Comparison of ENCODE assay signal across 15 cellular contexts in the genomic region with DNA sequence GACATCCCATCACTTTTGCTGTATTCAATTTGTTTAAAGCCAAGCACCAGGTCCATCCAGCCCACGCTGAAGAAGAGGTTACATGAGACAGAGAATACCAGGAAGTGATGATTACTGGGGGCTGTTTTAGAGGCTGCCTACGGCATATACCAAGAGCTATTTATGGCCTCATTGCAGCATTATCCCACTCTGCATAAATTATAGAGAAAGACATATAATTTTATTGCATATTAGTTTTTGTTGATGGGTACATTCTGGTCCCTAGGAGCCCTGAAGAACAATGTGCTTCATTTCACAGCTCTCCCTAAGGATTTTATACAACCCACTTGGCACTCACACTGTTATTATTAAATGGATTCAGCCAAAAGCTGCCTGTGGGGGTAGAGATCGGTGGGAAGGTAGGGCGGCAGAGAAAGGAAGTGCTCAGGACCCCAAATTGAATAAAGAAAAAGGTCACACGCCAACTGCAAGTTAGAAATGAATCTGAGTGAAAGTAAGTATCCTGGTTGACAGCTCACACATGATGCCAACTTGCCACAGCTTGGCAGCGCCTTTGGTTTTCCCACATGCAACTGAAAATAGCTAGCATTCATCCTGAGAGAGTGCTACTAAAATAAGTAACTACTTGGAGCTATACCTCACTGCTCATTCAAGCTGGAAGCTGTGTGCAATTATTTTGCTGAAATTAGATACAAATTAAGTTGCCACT.
DNase-seq lines count a peak whose midpoint lies in the region; ATAC-seq, FAIRE-seq and TF ChIP-seq lines count a peak whose summit lies in the region.
"Had no signal": no experiment of that assay in that cellular context is flagged by ENCODE, and none has a peak within 500 bp of the region (broad histone marks: within the 10 kb centered on the region; RNA-seq: fewer than 3 reads in every experiment).

No MANE protein-coding gene starts in this region.

- POLR2A ChIA-PET in GM12878 (lab: Charles Lee) = interaction anchor here (0.5 to 1.1 kb wide), 6 partner anchors 9 to 410 kb away, joined by 3 to 6 read pairs (median 4); no protein-coding TSS in a partner anchor

- no peak for DNase-seq in activated T-cell treated with anti-CD3 and anti-CD28 coated beads, Interleukin-2, amount 50 U/mL, for 24 hours
- no peak for DNase-seq in activated T-cell treated with anti-CD3 and anti-CD28 coated beads, Interleukin-2, amount 50 U/mL, for 4 hours
- DNase-seq in GM12878 (ENCODE audit: low read depth, low spot score) (no peak), keratinocyte (ENCODE audit: low read depth, low spot score) (no peak), stomach (no peak), Karpas-422 (no peak), left colon (no peak), NCI-H69 (lab: John Stamatoyannopoulos, UW) (no peak)
- DNase-seq: activated CD4-positive, alpha-beta T cell treated with anti-CD3 and anti-CD28 coated beads, Interleukin-2, amount 50 U/mL, for 1 hour; adrenal gland; DMS79; NCI-H526; SW 1271 had no signal

- TF ChIP-seq CTCF in GM12878 (IDR thresholded peaks at IDR 0.05 in 2 of 3, conservative IDR thresholded peaks at IDR 0.05 in 1 of 3; ENCODE audit: control insufficient read depth in 2 of 3, extremely low read depth in 1 of 3, insufficient read depth in 1 of 3, low read depth in 3 of 3, low read length in 3 of 3) (no peak), keratinocyte (optimal IDR thresholded peaks at IDR 0.05 in 1 of 3, IDR thresholded peaks at IDR 0.05 in 1 of 3, conservative IDR thresholded peaks at IDR 0.05 in 1 of 3; ENCODE audit: extremely low read depth in 1 of 3, insufficient read depth in 2 of 3, low read length in 3 of 3) (no peak), stomach (IDR thresholded peaks at IDR 0.05) (no peak)

- no peak for TF ChIP-seq POLR2A in GM12878 (IDR thresholded peaks at IDR 0.05; ENCODE audit: low read depth, low read length)
- no peak for TF ChIP-seq POLR2A in stomach (IDR thresholded peaks at IDR 0.05)

- BruUV-seq in GM12878 (replicated peaks; lab: Mats Ljungman, UMichigan) = no TSS peak

- H3K27ac Mint-ChIP-seq in activated T-cell treated with anti-CD3 and anti-CD28 coated beads, Interleukin-2, amount 50 U/mL, for 24 hours = peak overlapping the region; percentile 10
- H3K27ac Mint-ChIP-seq: neural progenitor cell had no signal

- H3K9me1 ChIP-seq in keratinocyte (ENCODE audit: control insufficient read depth, extremely low read depth, insufficient read depth, low read length) = no peaks in the 10 kb centered on the region

- in situ Hi-C loops in GM12878 (cut with MboI) = no loop called here

- no peak for TF ChIP-seq EP300 in GM12878 (IDR thresholded peaks at IDR 0.05; ENCODE audit: borderline replicate concordance in 1 of 2, control insufficient read depth in 1 of 2, low read depth in 2 of 2, low read length in 2 of 2)
- no peak for TF ChIP-seq EP300 in stomach (IDR thresholded peaks at IDR 0.05)

- H4K20me1 ChIP-seq in GM12878 (ENCODE audit: control insufficient read depth, insufficient read depth) = no peaks in the 10 kb centered on the region
- no peaks in the 10 kb centered on the region for H4K20me1 ChIP-seq in keratinocyte (ENCODE audit: control insufficient read depth, extremely low read depth, insufficient read depth, low read length)
- no peaks in the 10 kb centered on the region for H4K20me1 ChIP-seq in Karpas-422 (ENCODE audit: insufficient read depth, low read depth, low read length)

- no peaks in the 10 kb centered on the region for H3K27me3 ChIP-seq in GM12878 (replicated peaks in 1 of 2; ENCODE audit: control insufficient read depth in 2 of 2, insufficient read depth in 2 of 2, low read length in 1 of 2)
- H3K27me3 ChIP-seq in keratinocyte (ENCODE audit: control insufficient read depth, extremely low read depth, insufficient read depth, low read length) = no peaks in the 10 kb centered on the region
- H3K27me3 ChIP-seq in stomach = no peaks in the 10 kb centered on the region
- no peaks in the 10 kb centered on the region for H3K27me3 ChIP-seq in Karpas-422 (ENCODE audit: low read length)
- H3K27me3 ChIP-seq: adrenal gland had no signal

- WGBS in GM12878 (ENCODE audit: insufficient coverage, insufficient replicate concordance, low lambda C conversion rate, missing lambda C conversion rate) = 34% methylated on average over 6 of the region's 6 CpGs
- 67 to 92% (median 84%) methylated on average over 6 of the region's 6 CpGs for WGBS in stomach, 5 donors

- RAD21 ChIA-PET in GM12878 (lab: Charles Lee; ENCODE audit: unreplicated experiment) = interaction anchor here (1.0 to 12.0 kb wide), 8 partner anchors 19 to 532 kb away, joined by 3 to 153 read pairs (median 8); no protein-coding TSS in a partner anchor

- no peak overlapping the region for H3K4me3 ChIP-seq in GM12878
- H3K4me3 ChIP-seq in keratinocyte (ENCODE audit: control insufficient read depth in 2 of 3, extremely low read depth in 1 of 3, insufficient read depth in 2 of 3, low read depth in 1 of 3, low read length in 3 of 3) = no peak overlapping the region
- H3K4me3 ChIP-seq in stomach = no peak overlapping the region
- H3K4me3 ChIP-seq in Karpas-422 (ENCODE audit: low read length) = no peak overlapping the region
- H3K4me3 ChIP-seq: adrenal gland, neural progenitor cell had no signal

- peaks cover 5% of the 10 kb centered on the region for H3K79me2 ChIP-seq in GM12878 (ENCODE audit: control insufficient read depth, insufficient read depth, low read length)
- no peaks in the 10 kb centered on the region for H3K79me2 ChIP-seq in keratinocyte (ENCODE audit: control insufficient read depth, insufficient read depth, low read length)
- H3K79me2 ChIP-seq in Karpas-422 (ENCODE audit: low read length) = no peaks in the 10 kb centered on the region

- H3K27me3 Mint-ChIP-seq in activated T-cell treated with anti-CD3 and anti-CD28 coated beads, Interleukin-2, amount 50 U/mL, for 24 hours = no peaks in the 10 kb centered on the region
- no peaks in the 10 kb centered on the region for H3K27me3 Mint-ChIP-seq in activated T-cell treated with anti-CD3 and anti-CD28 coated beads, Interleukin-2, amount 50 U/mL, for 4 hours (ENCODE audit: low read depth)

- H3K9ac ChIP-seq in GM12878 (ENCODE audit: control insufficient read depth, insufficient read depth, low read length) = no peak overlapping the region
- H3K9ac ChIP-seq in keratinocyte (ENCODE audit: control insufficient read depth, extremely low read depth, insufficient read depth, low read length) = peak overlapping the region; percentile 26
- no peak overlapping the region for H3K9ac ChIP-seq in Karpas-422 (ENCODE audit: low read length)
- H3K9ac ChIP-seq: neural progenitor cell had no signal

- TF ChIP-seq RAD21 in GM12878 (IDR thresholded peaks at IDR 0.05; ENCODE audit: insufficient read depth, low read depth, low read length) = no peak

- dilution Hi-C loops in keratinocyte (cut with MboI; ENCODE audit: extremely low pct_ligation_motif_present, low sequenced_read_pairs) = no loop called here

- SMC1A ChIA-PET in GM12878 (lab: Charles Lee; ENCODE audit: uncharacterized antibody, unreplicated experiment) = interaction anchor here (0.6 to 12.1 kb wide), 21 partner anchors 9 to 539 kb away, joined by 3 to 234 read pairs (median 6); partner anchors contain the start of gene TIPARP

- intact Hi-C loops in GM12878 (cut with micrococcal nuclease; ENCODE audit: unreplicated experiment) (no loop called here), stomach (cut with DNase I; ENCODE audit: low total_unique reads) (loop anchor here (10.0 kb wide), 2 partner anchors 49 to 411 kb away; partner anchors contain the start of gene TIPARP), left colon (cut with DNase I, micrococcal nuclease) (loop anchor here (5.0 to 10.0 kb wide), 4 partner anchors 41 to 551 kb away; partner anchors contain the start of gene TIPARP (in 1 of the 2))

- H3K4me1 Mint-ChIP-seq in activated T-cell treated with anti-CD3 and anti-CD28 coated beads, Interleukin-2, amount 50 U/mL, for 24 hours (ENCODE audit: low read depth) = peaks cover 67% of the 10 kb centered on the region
- H3K4me1 Mint-ChIP-seq in activated T-cell treated with anti-CD3 and anti-CD28 coated beads, Interleukin-2, amount 50 U/mL, for 4 hours (ENCODE audit: low read depth) = peaks cover 43% of the 10 kb centered on the region

- no peaks in the 10 kb centered on the region; the same call in 2 of the 3 replicates for H3K9me3 ChIP-seq in GM12878 (replicated peaks; ENCODE audit: control insufficient read depth, insufficient read depth, low read length)
- H3K9me3 ChIP-seq in keratinocyte (ENCODE audit: control insufficient read depth, low read depth, low read length) = no peaks in the 10 kb centered on the region
- no peaks in the 10 kb centered on the region for H3K9me3 ChIP-seq in stomach
- no peaks in the 10 kb centered on the region for H3K9me3 ChIP-seq in Karpas-422 (ENCODE audit: low read length)
- H3K9me3 ChIP-seq: adrenal gland had no signal

- H3K9me3 Mint-ChIP-seq in activated T-cell treated with anti-CD3 and anti-CD28 coated beads, Interleukin-2, amount 50 U/mL, for 24 hours = no peaks in the 10 kb centered on the region
- H3K9me3 Mint-ChIP-seq in activated T-cell treated with anti-CD3 and anti-CD28 coated beads, Interleukin-2, amount 50 U/mL, for 4 hours = no peaks in the 10 kb centered on the region
- H3K9me3 Mint-ChIP-seq: neural progenitor cell had no signal

- H3K9me2 ChIP-seq in Karpas-422 (replicated peaks; ENCODE audit: insufficient read depth, low read length) = no peaks in the 10 kb centered on the region

- FAIRE-seq in GM12878 (lab: Jason Lieb, UNC) (no peak), keratinocyte (lab: Jason Lieb, UNC) (no peak)

- H3K27ac ChIP-seq in GM12878 (ENCODE audit: control insufficient read depth, insufficient read depth) (no peak overlapping the region), keratinocyte (ENCODE audit: control insufficient read depth, insufficient read depth, low read length) (peak overlapping the region; percentile 98), stomach (peak overlapping the region in 3 of 5 donors; percentile 28 to 100 (median 98)), Karpas-422 (ENCODE audit: low read length) (no peak overlapping the region)
- H3K27ac ChIP-seq: HL-60, neural progenitor cell had no signal

- H3K36me3 ChIP-seq in GM12878 (ENCODE audit: control insufficient read depth in 2 of 2, insufficient read depth in 2 of 2, low read length in 1 of 2) = no peaks in the 10 kb centered on the region
- H3K36me3 ChIP-seq in keratinocyte (ENCODE audit: control insufficient read depth in 2 of 2, extremely low read depth in 1 of 2, insufficient read depth in 2 of 2, low read length in 2 of 2) = no peaks in the 10 kb centered on the region
- H3K36me3 ChIP-seq in stomach = no peaks in the 10 kb centered on the region
- H3K36me3 ChIP-seq in Karpas-422 (ENCODE audit: insufficient read depth, low read length) = no peaks in the 10 kb centered on the region
- H3K36me3 ChIP-seq: adrenal gland, neural progenitor cell had no signal

- peaks cover 40% of the 10 kb centered on the region for H3K4me1 ChIP-seq in GM12878 (ENCODE audit: control insufficient read depth, insufficient read depth, low read length)
- H3K4me1 ChIP-seq in keratinocyte (ENCODE audit: control insufficient read depth, extremely low read depth, insufficient read depth, low read length) = peaks cover 74% of the 10 kb centered on the region
- H3K4me1 ChIP-seq in stomach = peaks cover 25 to 56% (median 45%) of the 10 kb centered on the region in 4 donors
- peaks cover 37% of the 10 kb centered on the region for H3K4me1 ChIP-seq in Karpas-422 (ENCODE audit: low read length)

- H2AFZ ChIP-seq in GM12878 (ENCODE audit: control insufficient read depth, low read depth, low read length) = peak overlapping the region; percentile 21
- H2AFZ ChIP-seq in keratinocyte (ENCODE audit: control insufficient read depth, low read length) = peak overlapping the region; percentile 32
- no peak overlapping the region for H2AFZ ChIP-seq in Karpas-422 (ENCODE audit: low read length)
- H2AFZ ChIP-seq: neural progenitor cell had no signal

- no peak for ATAC-seq in activated T-cell treated with anti-CD3 and anti-CD28 coated beads, Interleukin-2, amount 50 U/mL, for 4 hours
- ATAC-seq in GM12878 (no peak), left colon (no peak)

- H3K4me3 Mint-ChIP-seq in activated T-cell treated with anti-CD3 and anti-CD28 coated beads, Interleukin-2, amount 50 U/mL, for 24 hours = no peak overlapping the region
- no peak overlapping the region for H3K4me3 Mint-ChIP-seq in activated T-cell treated with anti-CD3 and anti-CD28 coated beads, Interleukin-2, amount 50 U/mL, for 4 hours
- H3K4me3 Mint-ChIP-seq: neural progenitor cell had no signal

- H3K4me2 ChIP-seq in GM12878 (ENCODE audit: control insufficient read depth, insufficient read depth) = no peak overlapping the region; the same call in 1 of the 2 replicates
- H3K4me2 ChIP-seq in keratinocyte (ENCODE audit: control insufficient read depth, extremely low read depth, insufficient read depth, low read depth, low read length) = peak overlapping the region; percentile 58
- H3K4me2 ChIP-seq in Karpas-422 (ENCODE audit: low read depth, low read length, poor library complexity, severe bottlenecking) = no peak overlapping the region
- H3K4me2 ChIP-seq: neural progenitor cell had no signal

- CTCF ChIA-PET in GM12878 (lab: Yijun Ruan, JAX) = interaction anchor here (0.6 to 50.9 kb wide), 11 partner anchors 8 to 532 kb away, joined by 3 to 939 read pairs (median 3); partner anchors contain the start of genes SSR3 and TIPARP

- no peaks in the 10 kb centered on the region for H3K36me3 Mint-ChIP-seq in activated T-cell treated with anti-CD3 and anti-CD28 coated beads, Interleukin-2, amount 50 U/mL, for 24 hours (ENCODE audit: low read depth)
- no peaks in the 10 kb centered on the region for H3K36me3 Mint-ChIP-seq in activated T-cell treated with anti-CD3 and anti-CD28 coated beads, Interleukin-2, amount 50 U/mL, for 4 hours (ENCODE audit: insufficient read depth)
- H3K36me3 Mint-ChIP-seq: neural progenitor cell had no signal

Comparison
In these comparisons a context has a peak if more than half of its experiments do, and no peak if none do; other contexts are left out.
1. H3K27ac ChIP-seq: peak in keratinocyte (single experiment) and stomach (3 of 5); none in GM12878 (single experiment) and Karpas-422 (single experiment).